Comparison of ENCODE assay signal across 15 cellular contexts in the genomic region with DNA sequence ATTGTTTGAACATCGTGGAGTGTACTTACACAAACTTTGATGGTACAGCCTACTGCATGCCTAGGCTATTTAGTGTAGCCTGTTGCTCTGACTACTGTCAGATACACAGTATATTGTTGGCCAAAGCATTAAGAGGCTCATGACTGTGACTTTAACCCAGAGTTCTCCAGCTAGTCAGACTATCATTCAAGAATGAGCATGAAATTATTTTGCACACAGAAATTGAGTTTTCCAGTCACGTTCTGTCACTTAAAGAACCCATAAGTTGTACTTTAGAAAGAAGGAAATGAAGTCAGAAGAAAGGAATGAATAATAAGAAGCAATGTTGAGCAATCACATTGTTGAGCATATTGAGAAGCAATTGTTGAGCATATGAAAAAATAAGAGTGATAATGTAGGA. TPM values are rescaled to one million over a fixed set of nuclear protein-coding genes. Genes with fewer than 3 reads are reported as not detected.
DNase-seq lines count a peak whose midpoint lies in the region; ATAC-seq and TF ChIP-seq lines count a peak whose summit lies in the region.
"Had no signal": no experiment of that assay in that cellular context is flagged by ENCODE, and none has a peak within 500 bp of the region (broad histone marks: within the 10 kb centered on the region; RNA-seq: fewer than 3 reads in every experiment).

No MANE protein-coding gene starts in this region.

- H3K27ac Mint-ChIP-seq in osteocyte (ENCODE audit: unreplicated experiment) (peak overlapping the region; percentile 85), endothelial cell (ENCODE audit: unreplicated experiment) (no peak overlapping the region)
- H3K27ac Mint-ChIP-seq in activated CD8-positive, alpha-beta T cell treated with anti-CD3 and anti-CD28 coated beads, Interleukin-2, amount 10 ng/mL, durations not matched to agents 7 days and 5 days: no peak overlapping the region

- no peak overlapping the region for H3K4me3 Mint-ChIP-seq in osteocyte (ENCODE audit: unreplicated experiment)
- H3K4me3 Mint-ChIP-seq in activated CD8-positive, alpha-beta T cell treated with anti-CD3 and anti-CD28 coated beads, Interleukin-2, amount 10 ng/mL, durations not matched to agents 7 days and 5 days: no peak overlapping the region
- H3K4me3 Mint-ChIP-seq in endothelial cell (ENCODE audit: unreplicated experiment): no peak overlapping the region

- peak; percentile 83 for DNase-seq in ELR (ENCODE audit: low read depth)
- DNase-seq in NCI-H226: peak; percentile 55
- DNase-seq in epithelial cell of esophagus (ENCODE audit: low read depth): peak; percentile 58
- DNase-seq in osteocyte (ENCODE audit: extremely low spot score, unreplicated experiment): no peak
- DNase-seq in activated CD8-positive, alpha-beta T cell treated with anti-CD3 and anti-CD28 coated beads, Interleukin-2, amount 10 ng/mL, durations not matched to agents 7 days and 5 days: no peak
- no peak for DNase-seq in tibial nerve (ENCODE audit: low spot score in 2 of 2)
- no peak for DNase-seq in endothelial cell (ENCODE audit: low spot score)
- no peak for DNase-seq in RPMI8226
- DNase-seq: activated CD4-positive, alpha-beta T cell treated with anti-CD3 and anti-CD28 coated beads for 48 hours; activated naive CD4-positive, alpha-beta T cell treated with Interleukin-2 at 50 U/mL for 16 hours; DMS79 treated with DMSO at 0.1 percent for 48 hours; left cardiac atrium; NCI-H2171 treated with DMSO at 0.1 percent for 48 hours; occipital lobe; testis had no signal

- H3K27me3 Mint-ChIP-seq in osteocyte (ENCODE audit: unreplicated experiment) (no peaks in the 10 kb centered on the region), endothelial cell (ENCODE audit: unreplicated experiment) (no peaks in the 10 kb centered on the region)
- no peaks in the 10 kb centered on the region for H3K27me3 Mint-ChIP-seq in activated CD8-positive, alpha-beta T cell treated with anti-CD3 and anti-CD28 coated beads, Interleukin-2, amount 10 ng/mL, durations not matched to agents 7 days and 5 days (ENCODE audit: low read depth)

- ATAC-seq in activated CD8-positive, alpha-beta T cell treated with anti-CD3 and anti-CD28 coated beads, Interleukin-2, amount 10 ng/mL, durations not matched to agents 7 days and 5 days: no peak

- no peaks in the 10 kb centered on the region for H3K9me3 ChIP-seq in tibial nerve
- H3K9me3 ChIP-seq: testis had no signal

- peaks cover 3% of the 10 kb centered on the region for H3K9me3 Mint-ChIP-seq in osteocyte (ENCODE audit: unreplicated experiment)
- H3K9me3 Mint-ChIP-seq in activated CD8-positive, alpha-beta T cell treated with anti-CD3 and anti-CD28 coated beads, Interleukin-2, amount 10 ng/mL, durations not matched to agents 7 days and 5 days (ENCODE audit: insufficient read depth): no peaks in the 10 kb centered on the region
- no peaks in the 10 kb centered on the region for H3K9me3 Mint-ChIP-seq in endothelial cell (ENCODE audit: unreplicated experiment)

- 41 to 49% methylated on average over 2 of the region's 2 CpGs for WGBS in tibial nerve, 2 donors

- H3K4me1 ChIP-seq in tibial nerve: peaks cover 0 to 11% (median 0%) of the 10 kb centered on the region in 4 donors
- H3K4me1 ChIP-seq: testis had no signal

- peaks cover 0 to 43% (median 0%) of the 10 kb centered on the region in 3 donors for H3K36me3 ChIP-seq in tibial nerve

- TF ChIP-seq EP300 in tibial nerve (IDR thresholded peaks at IDR 0.05): no peak

- H3K27me3 ChIP-seq in tibial nerve: no peaks in the 10 kb centered on the region
- H3K27me3 ChIP-seq: testis had no signal

- H3K27ac ChIP-seq in tibial nerve: peak overlapping the region in 1 of 4 donors; percentile 32
- H3K27ac ChIP-seq: testis had no signal

- TF ChIP-seq POLR2A in tibial nerve (IDR thresholded peaks at IDR 0.05): no peak

- H3K36me3 Mint-ChIP-seq in osteocyte (ENCODE audit: unreplicated experiment): peaks cover 42% of the 10 kb centered on the region
- peaks cover 53% of the 10 kb centered on the region for H3K36me3 Mint-ChIP-seq in activated CD8-positive, alpha-beta T cell treated with anti-CD3 and anti-CD28 coated beads, Interleukin-2, amount 10 ng/mL, durations not matched to agents 7 days and 5 days (ENCODE audit: low read depth)
- H3K36me3 Mint-ChIP-seq in endothelial cell (ENCODE audit: low read depth, unreplicated experiment): peaks cover 3% of the 10 kb centered on the region

- H3K4me3 ChIP-seq in epithelial cell of esophagus (ENCODE audit: low read length) (no peak overlapping the region), tibial nerve (no peak overlapping the region)
- H3K4me3 ChIP-seq: testis had no signal

- peaks cover 23% of the 10 kb centered on the region for H3K4me1 Mint-ChIP-seq in osteocyte (ENCODE audit: unreplicated experiment)
- H3K4me1 Mint-ChIP-seq in activated CD8-positive, alpha-beta T cell treated with anti-CD3 and anti-CD28 coated beads, Interleukin-2, amount 10 ng/mL, durations not matched to agents 7 days and 5 days (ENCODE audit: low read depth): no peaks in the 10 kb centered on the region
- no peaks in the 10 kb centered on the region for H3K4me1 Mint-ChIP-seq in endothelial cell (ENCODE audit: unreplicated experiment)

- POLR2A ChIA-PET in activated CD8-positive, alpha-beta T cell treated with anti-CD3 and anti-CD28 coated beads, Interleukin-2, amount 10 ng/mL, durations not matched to agents 7 days and 5 days (lab: Charles Lee): no interaction called here

- no peak for TF ChIP-seq CTCF in epithelial cell of esophagus (IDR thresholded peaks at IDR 0.05; ENCODE audit: insufficient read depth, low read depth, low read length, missing control alignments)
- no peak for TF ChIP-seq CTCF in osteocyte (IDR thresholded peaks at IDR 0.05)
- TF ChIP-seq CTCF in tibial nerve (IDR thresholded peaks at IDR 0.05): no peak
- TF ChIP-seq CTCF in endothelial cell (IDR thresholded peaks at IDR 0.05; ENCODE audit: unreplicated experiment): no peak

- CTCF ChIA-PET in activated CD8-positive, alpha-beta T cell treated with anti-CD3 and anti-CD28 coated beads, Interleukin-2, amount 10 ng/mL, durations not matched to agents 7 days and 5 days (lab: Charles Lee): no interaction called here

RNA-seq across cellular contexts. Expression of gene SLC22A13, which starts 37.6 kb away (rescaled TPM):
- total RNA-seq in osteocyte (0.99 and 1.2 TPM in 2 replicates), tibial nerve (under 1 TPM in 1 of 4 donors, not detected in 3; 0.78 TPM), endothelial cell (ENCODE audit: unreplicated experiment) (0.21 TPM)
- total RNA-seq in activated CD8-positive, alpha-beta T cell treated with anti-CD3 and anti-CD28 coated beads, Interleukin-2, amount 10 ng/mL, durations not matched to agents 7 days and 5 days: 1 to 10 TPM in 1 of 2 experiments, under 1 TPM in 1; 0.58 to 1.0 TPM

RNA-seq across cellular contexts. Expression of gene SLC22A14, which starts 54.1 kb away (rescaled TPM):
- total RNA-seq in osteocyte (0.30 and 0.47 TPM in 2 replicates), tibial nerve (1 to 10 TPM in 1 of 4 donors, not detected in 3; 1.2 TPM), endothelial cell (ENCODE audit: unreplicated experiment) (0.36 TPM)
- not detected for total RNA-seq in activated CD8-positive, alpha-beta T cell treated with anti-CD3 and anti-CD28 coated beads, Interleukin-2, amount 10 ng/mL, durations not matched to agents 7 days and 5 days

Comparison
In these comparisons a context has a peak if more than half of its experiments do, and no peak if none do; other contexts are left out.
1. DNase-seq: peak in ELR (single experiment), NCI-H226 (single experiment) and epithelial cell of esophagus (single experiment); none in osteocyte (single experiment), activated CD8-positive, alpha-beta T cell treated with anti-CD3 and anti-CD28 coated beads, Interleukin-2, amount 10 ng/mL, durations not matched to agents 7 days and 5 days (single experiment), tibial nerve (0 of 2), endothelial cell (single experiment) and RPMI8226 (single experiment).